Comparison of ENCODE assay signal across 1 cellular context in genomic region chr19:13013649-13014048, GRCh38.
A peak's percentile ranks its signal among the peaks of the same experiment; 100 is the strongest.
TF ChIP-seq lines count a peak whose summit lies in the region.

No MANE protein-coding gene starts in this region.

TF ChIP-seq in H1, 55 proteins besides CTCF, POLR2A, EP300 and RAD21:
- no peak for TF ChIP-seq TEAD4 (IDR thresholded peaks at IDR 0.05; ENCODE audit: low read depth, low read length)
- TF ChIP-seq CBX8 (IDR thresholded peaks at IDR 0.05; ENCODE audit: borderline replicate concordance, low read depth, low read length): 0 out of 2 replicates have a peak, but pooled peaks have one; percentile 88
